35 cellular contexts compared by ENCODE assay signal in the genomic region with DNA sequence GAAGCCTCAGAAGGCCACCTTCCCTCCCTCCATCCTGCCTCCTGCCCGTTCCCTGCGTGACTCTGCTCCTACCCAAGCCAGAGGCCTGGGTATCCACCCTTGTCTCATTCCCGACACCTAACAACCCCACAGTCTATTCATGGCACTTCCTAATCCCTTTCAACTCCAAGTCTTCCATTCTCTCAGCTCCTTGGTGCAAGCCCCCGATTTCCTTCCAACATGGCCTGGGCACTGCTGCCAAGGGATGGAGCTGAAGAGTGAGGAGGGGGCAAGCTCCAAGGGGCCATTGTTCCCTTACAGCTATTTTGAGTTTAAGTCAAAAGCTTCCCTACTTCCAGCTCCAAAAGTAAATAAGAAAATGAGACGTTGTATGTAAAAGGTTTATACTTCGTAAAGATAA.
"Had no signal": no experiment of that assay in that cellular context is flagged by ENCODE, and none has a peak within 500 bp of the region (broad histone marks: within the 10 kb centered on the region; RNA-seq: fewer than 3 reads in every experiment).

No MANE protein-coding gene starts in this region.

- H3K27me3 Mint-ChIP-seq: activated CD4-positive, alpha-beta T cell treated with anti-CD3 and anti-CD28 coated beads, Interleukin-2, amount 10 ng/mL, durations not matched to agents 24 days and 14 days had no signal

- H3K4me3 ChIP-seq: adrenal gland, body of pancreas, breast epithelium had no signal

- H3K9me3 ChIP-seq: adrenal gland, body of pancreas, breast epithelium had no signal

- H3K36me3 ChIP-seq: adrenal gland, brain microvascular endothelial cell, breast epithelium had no signal

- H3K4me1 ChIP-seq: adrenal gland, body of pancreas, breast epithelium had no signal

- H3K27ac ChIP-seq: adrenal gland, body of pancreas, brain microvascular endothelial cell, breast epithelium, VCaP had no signal

- H3K27ac Mint-ChIP-seq: activated B cell treated with CpG ODN at 0.5 μM for 24 hours; activated CD4-positive, alpha-beta memory T cell treated with anti-CD3 and anti-CD28 coated beads for 36 hours; activated CD4-positive, alpha-beta T cell treated with anti-CD3 and anti-CD28 coated beads, Interleukin-2, amount 10 ng/mL, durations not matched to agents 24 days and 14 days; activated CD8-positive, alpha-beta T cell treated with anti-CD3 and anti-CD28 coated beads for 36 hours; activated naive CD4-positive, alpha-beta T cell treated with anti-CD3 and anti-CD28 coated beads for 36 hours; activated naive CD4-positive, alpha-beta T cell treated with anti-CD3 and anti-CD28 coated beads, Interleukin-2, amount 50 U/mL, for 72 hours; activated naive CD8-positive, alpha-beta T cell treated with anti-CD3 and anti-CD28 coated beads for 36 hours; activated T-cell treated with anti-CD3 and anti-CD28 coated beads, Interleukin-2, amount 50 U/mL, for 72 hours; activated T-helper 1 cell treated with anti-CD3 and anti-CD28 coated beads, Interleukin-12 subunit alpha, Interleukin-12 subunit beta, Interleukin-2, Interleukin-4 antibody, amounts not matched to agents 30 ng/mL and 10 ng/mL and 1 ng/mL, durations not matched to agents 14 hours and 24 hours and 36 hours; activated T-helper 17 cell treated with anti-CD3 and anti-CD28 coated beads, Interleukin-2, amount 50 U/mL, for 72 hours; T-cell; T-helper 2 cell treated with Interferon-gamma antibody and Interleukin-4, amounts not matched to agents 5 μg/mL and 100 μg/mL, for 36 hours had no signal

- H3K4me3 Mint-ChIP-seq: activated B cell treated with CpG ODN at 0.5 μM for 24 hours; activated CD4-positive, alpha-beta memory T cell treated with anti-CD3 and anti-CD28 coated beads for 36 hours; activated CD4-positive, alpha-beta T cell treated with anti-CD3 and anti-CD28 coated beads, Interleukin-2, amount 10 ng/mL, durations not matched to agents 24 days and 14 days; activated CD8-positive, alpha-beta T cell treated with anti-CD3 and anti-CD28 coated beads for 36 hours; activated naive CD4-positive, alpha-beta T cell treated with anti-CD3 and anti-CD28 coated beads for 36 hours; activated naive CD8-positive, alpha-beta T cell treated with anti-CD3 and anti-CD28 coated beads for 36 hours; activated T-cell treated with anti-CD3 and anti-CD28 coated beads, Interleukin-2, amount 50 U/mL, for 4 hours; activated T-cell treated with anti-CD3 and anti-CD28 coated beads, Interleukin-2, amount 50 U/mL, for 72 hours; activated T-helper 1 cell treated with anti-CD3 and anti-CD28 coated beads, Interleukin-12 subunit alpha, Interleukin-12 subunit beta, Interleukin-2, Interleukin-4 antibody, amounts not matched to agents 30 ng/mL and 10 ng/mL and 1 ng/mL, durations not matched to agents 14 hours and 24 hours and 36 hours; activated T-helper 17 cell treated with anti-CD3 and anti-CD28 coated beads, Interleukin-2, amount 50 U/mL, for 72 hours; central memory CD8-positive, alpha-beta T cell; T-cell; T-helper 2 cell treated with Interferon-gamma antibody and Interleukin-4, amounts not matched to agents 5 μg/mL and 100 μg/mL, for 36 hours had no signal

- ATAC-seq: activated CD8-positive, alpha-beta T cell treated with anti-CD3 and anti-CD28 coated beads for 36 hours; activated naive CD4-positive, alpha-beta T cell treated with anti-CD3 and anti-CD28 coated beads, Interleukin-2, amount 50 U/mL, for 72 hours; activated T-cell treated with anti-CD3 and anti-CD28 coated beads, Interleukin-2, amount 50 U/mL, for 4 hours; activated T-cell treated with anti-CD3 and anti-CD28 coated beads, Interleukin-2, amount 50 U/mL, for 72 hours; activated T-helper 17 cell treated with anti-CD3 and anti-CD28 coated beads, Interleukin-2, amount 50 U/mL, for 72 hours; body of pancreas; T-cell had no signal

- H3K27me3 ChIP-seq: adrenal gland, body of pancreas, brain microvascular endothelial cell, breast epithelium had no signal

- DNase-seq: activated B cell treated with CpG ODN at 0.5 μM for 24 hours; activated CD4-positive, alpha-beta memory T cell treated with anti-CD3 and anti-CD28 coated beads for 36 hours; activated CD4-positive, alpha-beta T cell treated with anti-CD3 and anti-CD28 coated beads for 4 hours; activated CD4-positive, alpha-beta T cell treated with anti-CD3 and anti-CD28 coated beads, Interleukin-2, amount 10 ng/mL, durations not matched to agents 24 days and 14 days; activated CD4-positive, alpha-beta T cell treated with anti-CD3 and anti-CD28 coated beads, Interleukin-2, amount 50 U/mL, for 1 hour; activated CD4-positive, alpha-beta T cell treated with anti-CD3 and anti-CD28 coated beads, Interleukin-2, amount 50 U/mL, for 4 hours; activated CD4-positive, CD25-positive, alpha-beta regulatory T cell treated with anti-CD3 and anti-CD28 coated beads, Interleukin-2, amount 50 U/mL, for 72 hours; activated CD8-positive, alpha-beta memory T cell treated with anti-CD3 and anti-CD28 coated beads, Interleukin-2, amount 50 U/mL, for 4 hours; activated CD8-positive, alpha-beta T cell treated with anti-CD3 and anti-CD28 coated beads for 36 hours; activated effector memory CD4-positive, alpha-beta T cell treated with anti-CD3 and anti-CD28 coated beads, Interleukin-2, amount 50 U/mL, for 16 hours; activated gamma-delta T cell treated with Interleukin-2 at 50 U/mL for 16 hours; activated naive CD4-positive, alpha-beta T cell; activated naive CD4-positive, alpha-beta T cell treated with anti-CD3 and anti-CD28 coated beads for 36 hours; activated naive CD4-positive, alpha-beta T cell treated with anti-CD3 and anti-CD28 coated beads, Interleukin-2, amount 50 U/mL, for 16 hours; activated naive CD8-positive, alpha-beta T cell treated with anti-CD3 and anti-CD28 coated beads for 36 hours; activated T-cell treated with anti-CD3 and anti-CD28 coated beads for 4 hours; activated T-cell treated with anti-CD3 and anti-CD28 coated beads, Interleukin-2, amount 50 U/mL, for 1 hour; activated T-cell treated with anti-CD3 and anti-CD28 coated beads, Interleukin-2, amount 50 U/mL, for 4 hours; activated T-cell treated with anti-CD3 and anti-CD28 coated beads, Interleukin-2, amount 50 U/mL, for 72 hours; adrenal gland; amniotic stem cell; aorta; body of pancreas; brain microvascular endothelial cell; cerebellar nuclear complex; T-cell; T-helper 2 cell; T-helper 9 cell had no signal

- H3K36me3 Mint-ChIP-seq: activated CD4-positive, alpha-beta memory T cell treated with anti-CD3 and anti-CD28 coated beads for 36 hours; activated naive CD4-positive, alpha-beta T cell treated with anti-CD3 and anti-CD28 coated beads, Interleukin-2, amount 50 U/mL, for 72 hours; activated naive CD8-positive, alpha-beta T cell treated with anti-CD3 and anti-CD28 coated beads for 36 hours; T-cell had no signal
